1 cellular context compared by ENCODE assay signal in genomic region chr3:28241221-28242160, GRCh38.
TF ChIP-seq lines count a peak whose summit lies in the region.

Gene CMC1, plus strand, starts transcription at chr3:28241619. Its CDS starts 175 bp downstream, at chr3:28241794.

TF ChIP-seq in K562, 482 proteins besides CTCF, POLR2A, EP300 and RAD21 (continued from another document):
- TF ChIP-seq, protein P1, sequence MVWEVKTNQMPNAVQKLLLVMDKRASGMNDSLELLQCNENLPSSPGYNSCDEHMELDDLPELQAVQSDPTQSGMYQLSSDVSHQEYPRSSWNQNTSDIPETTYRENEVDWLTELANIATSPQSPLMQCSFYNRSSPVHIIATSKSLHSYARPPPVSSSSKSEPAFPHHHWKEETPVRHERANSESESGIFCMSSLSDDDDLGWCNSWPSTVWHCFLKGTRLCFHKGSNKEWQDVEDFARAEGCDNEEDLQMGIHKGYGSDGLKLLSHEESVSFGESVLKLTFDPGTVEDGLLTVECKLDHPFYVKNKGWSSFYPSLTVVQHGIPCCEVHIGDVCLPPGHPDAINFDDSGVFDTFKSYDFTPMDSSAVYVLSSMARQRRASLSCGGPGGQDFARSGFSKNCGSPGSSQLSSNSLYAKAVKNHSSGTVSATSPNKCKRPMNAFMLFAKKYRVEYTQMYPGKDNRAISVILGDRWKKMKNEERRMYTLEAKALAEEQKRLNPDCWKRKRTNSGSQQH (CRISPR knock-in tag; IDR thresholded peaks at IDR 0.05) = 0 out of 2 replicates have a peak, but pooled peaks have one; percentile 61
- TF ChIP-seq ZNF79 (CRISPR knock-in tag; IDR thresholded peaks at IDR 0.05; ENCODE audit: low read depth) (no peak), ZNF431 (CRISPR knock-in tag; IDR thresholded peaks at IDR 0.05) (peak; percentile 64; the same call in 1 of the 2 replicates), PHB (CRISPR knock-in tag; IDR thresholded peaks at IDR 0.05) (0 out of 2 replicates have a peak, but pooled peaks have one; percentile 51), FUS (optimal IDR thresholded peaks at IDR 0.05; ENCODE audit: low read depth, low read length) (no peak), ZZZ3 (IDR thresholded peaks at IDR 0.05) (no peak), ZBTB2 (IDR thresholded peaks at IDR 0.05) (peak; percentile 92), ZNF639 (CRISPR knock-in tag; conservative IDR thresholded peaks at IDR 0.05 in 1 of 2, IDR thresholded peaks at IDR 0.05 in 1 of 2) (peak in 1 of 2 experiments; percentile 57; a peak in 1 of 4 replicates), CCAR2 (IDR thresholded peaks at IDR 0.05; ENCODE audit: low read depth, low read length) (no peak), ZC3H8 (IDR thresholded peaks at IDR 0.05) (no peak), ZFX (CRISPR knock-in tag; IDR thresholded peaks at IDR 0.05) (peak; percentile 93), ZBTB49 (CRISPR knock-in tag; IDR thresholded peaks at IDR 0.05; ENCODE audit: borderline replicate concordance) (no peak), NR3C1 (CRISPR knock-in tag; IDR thresholded peaks at IDR 0.05) (peak; percentile 80; the same call in 1 of the 2 replicates), GABPA (tag; conservative IDR thresholded peaks at IDR 0.05; ENCODE audit: low read depth) (peak; percentile 86), DPF2 (IDR thresholded peaks at IDR 0.05) (peak; percentile 74), VEZF1 (CRISPR knock-in tag; IDR thresholded peaks at IDR 0.05) (peak; percentile 50)
- TF ChIP-seq, protein P2, sequence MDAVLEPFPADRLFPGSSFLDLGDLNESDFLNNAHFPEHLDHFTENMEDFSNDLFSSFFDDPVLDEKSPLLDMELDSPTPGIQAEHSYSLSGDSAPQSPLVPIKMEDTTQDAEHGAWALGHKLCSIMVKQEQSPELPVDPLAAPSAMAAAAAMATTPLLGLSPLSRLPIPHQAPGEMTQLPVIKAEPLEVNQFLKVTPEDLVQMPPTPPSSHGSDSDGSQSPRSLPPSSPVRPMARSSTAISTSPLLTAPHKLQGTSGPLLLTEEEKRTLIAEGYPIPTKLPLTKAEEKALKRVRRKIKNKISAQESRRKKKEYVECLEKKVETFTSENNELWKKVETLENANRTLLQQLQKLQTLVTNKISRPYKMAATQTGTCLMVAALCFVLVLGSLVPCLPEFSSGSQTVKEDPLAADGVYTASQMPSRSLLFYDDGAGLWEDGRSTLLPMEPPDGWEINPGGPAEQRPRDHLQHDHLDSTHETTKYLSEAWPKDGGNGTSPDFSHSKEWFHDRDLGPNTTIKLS (IDR thresholded peaks at IDR 0.05; ENCODE audit: borderline replicate concordance, low read depth) = peak; percentile 43
- TF ChIP-seq, protein P3, sequence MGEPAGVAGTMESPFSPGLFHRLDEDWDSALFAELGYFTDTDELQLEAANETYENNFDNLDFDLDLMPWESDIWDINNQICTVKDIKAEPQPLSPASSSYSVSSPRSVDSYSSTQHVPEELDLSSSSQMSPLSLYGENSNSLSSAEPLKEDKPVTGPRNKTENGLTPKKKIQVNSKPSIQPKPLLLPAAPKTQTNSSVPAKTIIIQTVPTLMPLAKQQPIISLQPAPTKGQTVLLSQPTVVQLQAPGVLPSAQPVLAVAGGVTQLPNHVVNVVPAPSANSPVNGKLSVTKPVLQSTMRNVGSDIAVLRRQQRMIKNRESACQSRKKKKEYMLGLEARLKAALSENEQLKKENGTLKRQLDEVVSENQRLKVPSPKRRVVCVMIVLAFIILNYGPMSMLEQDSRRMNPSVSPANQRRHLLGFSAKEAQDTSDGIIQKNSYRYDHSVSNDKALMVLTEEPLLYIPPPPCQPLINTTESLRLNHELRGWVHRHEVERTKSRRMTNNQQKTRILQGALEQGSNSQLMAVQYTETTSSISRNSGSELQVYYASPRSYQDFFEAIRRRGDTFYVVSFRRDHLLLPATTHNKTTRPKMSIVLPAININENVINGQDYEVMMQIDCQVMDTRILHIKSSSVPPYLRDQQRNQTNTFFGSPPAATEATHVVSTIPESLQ (CRISPR knock-in tag; IDR thresholded peaks at IDR 0.05) = no peak
- TF ChIP-seq, protein P4, sequence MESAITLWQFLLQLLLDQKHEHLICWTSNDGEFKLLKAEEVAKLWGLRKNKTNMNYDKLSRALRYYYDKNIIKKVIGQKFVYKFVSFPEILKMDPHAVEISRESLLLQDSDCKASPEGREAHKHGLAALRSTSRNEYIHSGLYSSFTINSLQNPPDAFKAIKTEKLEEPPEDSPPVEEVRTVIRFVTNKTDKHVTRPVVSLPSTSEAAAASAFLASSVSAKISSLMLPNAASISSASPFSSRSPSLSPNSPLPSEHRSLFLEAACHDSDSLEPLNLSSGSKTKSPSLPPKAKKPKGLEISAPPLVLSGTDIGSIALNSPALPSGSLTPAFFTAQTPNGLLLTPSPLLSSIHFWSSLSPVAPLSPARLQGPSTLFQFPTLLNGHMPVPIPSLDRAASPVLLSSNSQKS (CRISPR knock-in tag; IDR thresholded peaks at IDR 0.05) = no peak
- TF ChIP-seq, protein P5, sequence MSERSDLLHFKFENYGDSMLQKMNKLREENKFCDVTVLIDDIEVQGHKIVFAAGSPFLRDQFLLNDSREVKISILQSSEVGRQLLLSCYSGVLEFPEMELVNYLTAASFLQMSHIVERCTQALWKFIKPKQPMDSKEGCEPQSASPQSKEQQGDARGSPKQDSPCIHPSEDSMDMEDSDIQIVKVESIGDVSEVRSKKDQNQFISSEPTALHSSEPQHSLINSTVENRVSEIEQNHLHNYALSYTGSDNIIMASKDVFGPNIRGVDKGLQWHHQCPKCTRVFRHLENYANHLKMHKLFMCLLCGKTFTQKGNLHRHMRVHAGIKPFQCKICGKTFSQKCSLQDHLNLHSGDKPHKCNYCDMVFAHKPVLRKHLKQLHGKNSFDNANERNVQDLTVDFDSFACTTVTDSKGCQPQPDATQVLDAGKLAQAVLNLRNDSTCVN (CRISPR knock-in tag; IDR thresholded peaks at IDR 0.05) = peak; percentile 72; the same call in 1 of the 2 replicates
- TF ChIP-seq, protein P6, sequence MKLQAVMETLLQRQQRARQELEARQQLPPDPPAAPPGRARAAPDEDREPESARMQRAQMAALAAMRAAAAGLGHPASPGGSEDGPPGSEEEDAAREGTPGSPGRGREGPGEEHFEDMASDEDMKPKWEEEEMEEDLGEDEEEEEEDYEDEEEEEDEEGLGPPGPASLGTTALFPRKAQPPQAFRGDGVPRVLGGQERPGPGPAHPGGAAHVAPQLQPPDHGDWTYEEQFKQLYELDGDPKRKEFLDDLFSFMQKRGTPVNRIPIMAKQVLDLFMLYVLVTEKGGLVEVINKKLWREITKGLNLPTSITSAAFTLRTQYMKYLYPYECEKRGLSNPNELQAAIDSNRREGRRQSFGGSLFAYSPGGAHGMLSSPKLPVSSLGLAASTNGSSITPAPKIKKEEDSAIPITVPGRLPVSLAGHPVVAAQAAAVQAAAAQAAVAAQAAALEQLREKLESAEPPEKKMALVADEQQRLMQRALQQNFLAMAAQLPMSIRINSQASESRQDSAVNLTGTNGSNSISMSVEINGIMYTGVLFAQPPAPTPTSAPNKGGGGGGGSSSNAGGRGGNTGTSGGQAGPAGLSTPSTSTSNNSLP (IDR thresholded peaks at IDR 0.05; ENCODE audit: borderline replicate concordance, low read depth, low read length) = no peak
TF ChIP-seq in K562: peak in this region for 151.
